9 cellular contexts compared by ENCODE assay signal in genomic region chr10:110706690-110707098, GRCh38.
DNase-seq lines count a peak whose midpoint lies in the region; ATAC-seq and TF ChIP-seq lines count a peak whose summit lies in the region.
"Had no signal": no experiment of that assay in that cellular context is flagged by ENCODE, and none has a peak within 500 bp of the region (broad histone marks: within the 10 kb centered on the region; RNA-seq: fewer than 3 reads in every experiment).

No MANE protein-coding gene starts in this region.

- H3K27me3 ChIP-seq in GM23248 (replicated peaks; ENCODE audit: insufficient read depth): peaks cover 5% of the 10 kb centered on the region; the same call in 1 of the 2 replicates
- no peaks in the 10 kb centered on the region for H3K27me3 ChIP-seq in gastrocnemius medialis
- no peaks in the 10 kb centered on the region for H3K27me3 ChIP-seq in H7 (ENCODE audit: control insufficient read depth, insufficient read depth, low read length)

- H3K27ac ChIP-seq in GM23248: peak overlapping the region; percentile 16; the same call in 1 of the 2 replicates
- H3K27ac ChIP-seq in gastrocnemius medialis: peak overlapping the region; percentile 43 to 83 (median 82)

- DNase-seq in GM23248: peak; percentile 91
- peak; percentile 85 for DNase-seq in RPMI7951 (ENCODE audit: low read depth)
- DNase-seq in fibroblast of the aortic adventitia (ENCODE audit: low read depth): peak; percentile 84
- DNase-seq in gastrocnemius medialis: no peak
- no peak for DNase-seq in H7
- DNase-seq in NCI-H2227 treated with DMSO at 0.1 percent for 48 hours (lab: John Stamatoyannopoulos, UW): no peak
- no peak for DNase-seq in NCI-H2107 treated with DMSO at 0.1 percent for 48 hours (lab: John Stamatoyannopoulos, UW; ENCODE audit: unreplicated experiment)
- DNase-seq: T-helper 1 cell had no signal

- peaks cover 15% of the 10 kb centered on the region for H3K4me1 ChIP-seq in GM23248 (ENCODE audit: insufficient read depth)
- H3K4me1 ChIP-seq in gastrocnemius medialis: peaks cover 44 to 54% of the 10 kb centered on the region in 2 donors

- ATAC-seq in gastrocnemius medialis: no peak
- ATAC-seq in HG02763 (IDR thresholded peaks at IDR 0.05; ENCODE audit: unreplicated experiment): no peak

- no peak for TF ChIP-seq POLR2A in gastrocnemius medialis (IDR thresholded peaks at IDR 0.05)

- intact Hi-C loops in gastrocnemius medialis (cut with DNase I; ENCODE audit: low total_unique reads): no loop called here

- no peak overlapping the region for H3K9ac ChIP-seq in GM23248

- H3K4me3 ChIP-seq in GM23248 (0 out of 2 replicates have a peak overlapping the region, but pooled peaks have one; percentile 5), fibroblast of the aortic adventitia (ENCODE audit: low read depth, low read length) (no peak overlapping the region), gastrocnemius medialis (no peak overlapping the region), H7 (ENCODE audit: insufficient read depth, low read depth, low read length) (no peak overlapping the region)

- H3K36me3 ChIP-seq in GM23248 (ENCODE audit: low read depth) (no peaks in the 10 kb centered on the region), gastrocnemius medialis (no peaks in the 10 kb centered on the region), H7 (replicated peaks; ENCODE audit: control insufficient read depth, insufficient read depth, low read length) (no peaks in the 10 kb centered on the region)

- no peak for TF ChIP-seq CTCF in fibroblast of the aortic adventitia (IDR thresholded peaks at IDR 0.05; ENCODE audit: insufficient read depth, low read length)
- no peak for TF ChIP-seq CTCF in gastrocnemius medialis (IDR thresholded peaks at IDR 0.05 in 4 of 5, conservative IDR thresholded peaks at IDR 0.05 in 1 of 5)

- no peaks in the 10 kb centered on the region for H4K20me1 ChIP-seq in GM23248 (ENCODE audit: insufficient read depth)

- no peaks in the 10 kb centered on the region for H3K9me2 ChIP-seq in GM23248 (ENCODE audit: insufficient read depth)

- 9 to 13% methylated on average over 5 of the region's 5 CpGs for WGBS in GM23248 (ENCODE audit: low coverage in 1 of 2, low lambda C conversion rate in 2 of 2, missing lambda C conversion rate in 2 of 2), 2 experiments

- H2AFZ ChIP-seq in GM23248: 0 out of 2 replicates have a peak overlapping the region, but pooled peaks have one; percentile 15

- H3K4me2 ChIP-seq in GM23248 (ENCODE audit: unreplicated experiment): peak overlapping the region; percentile 59

- H3K79me2 ChIP-seq in GM23248 (ENCODE audit: insufficient read depth): no peaks in the 10 kb centered on the region

- H3F3A ChIP-seq in GM23248 (ENCODE audit: insufficient read depth): peaks cover 16% of the 10 kb centered on the region

- in situ Hi-C loops in GM23248 (cut with MboI) (no loop called here), gastrocnemius medialis (cut with MboI; ENCODE audit: low sequenced_read_pairs in 4 of 4) (no loop called here)

- H3K9me3 ChIP-seq in GM23248 (ENCODE audit: low read depth): no peaks in the 10 kb centered on the region
- no peaks in the 10 kb centered on the region for H3K9me3 ChIP-seq in gastrocnemius medialis

Comparison
In these comparisons a context has a peak if more than half of its experiments do, and no peak if none do; other contexts are left out.
1. DNase-seq: peak in GM23248 (single experiment), RPMI7951 (single experiment) and fibroblast of the aortic adventitia (single experiment); none in gastrocnemius medialis (0 of 2), H7 (single experiment), NCI-H2227 treated with DMSO at 0.1 percent for 48 hours (single experiment) and NCI-H2107 treated with DMSO at 0.1 percent for 48 hours (single experiment).